ENCODE assay signal across 11 cellular contexts in the genomic region with DNA sequence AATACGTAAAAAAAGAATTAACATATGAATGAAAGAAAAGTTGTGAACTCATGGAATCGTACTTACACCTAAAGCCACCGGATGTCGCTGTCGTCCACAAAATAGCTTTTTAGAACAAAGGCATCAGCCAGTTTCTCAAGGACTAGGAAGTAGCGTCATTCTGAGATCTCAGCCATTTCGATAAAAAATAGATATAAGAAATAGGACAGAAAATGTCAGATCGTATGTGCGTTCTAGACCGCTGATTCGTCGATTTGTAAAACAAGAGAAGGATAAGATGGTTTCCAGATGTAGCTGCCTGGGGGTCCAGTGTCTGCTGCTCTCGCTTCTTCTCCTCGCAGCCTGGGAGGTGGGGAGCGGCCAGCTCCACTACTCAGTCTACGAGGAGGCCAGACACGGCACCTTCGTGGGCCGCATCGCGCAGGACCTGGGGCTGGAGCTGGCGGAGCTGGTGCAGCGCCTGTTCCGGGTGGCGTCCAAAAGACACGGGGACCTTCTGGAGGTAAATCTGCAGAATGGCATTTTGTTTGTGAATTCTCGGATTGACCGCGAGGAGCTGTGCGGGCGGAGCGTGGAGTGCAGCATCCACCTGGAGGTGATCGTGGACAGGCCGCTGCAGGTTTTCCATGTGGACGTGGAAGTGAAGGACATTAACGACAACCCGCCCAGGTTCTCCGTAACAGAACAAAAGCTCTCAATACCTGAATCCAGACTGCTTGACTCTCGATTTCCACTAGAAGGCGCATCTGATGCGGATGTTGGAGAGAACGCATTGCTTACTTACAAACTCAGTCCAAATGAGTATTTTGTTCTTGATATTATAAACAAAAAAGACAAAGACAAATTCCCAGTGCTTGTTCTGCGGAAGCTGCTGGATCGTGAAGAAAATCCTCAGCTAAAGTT. TPM values are rescaled to one million over a fixed set of nuclear protein-coding genes. Genes with fewer than 3 reads are reported as not detected.
DNase-seq lines count a peak whose midpoint lies in the region; ATAC-seq, FAIRE-seq and TF ChIP-seq lines count a peak whose summit lies in the region.
"Had no signal": no experiment of that assay in that cellular context is flagged by ENCODE, and none has a peak within 500 bp of the region (broad histone marks: within the 10 kb centered on the region; RNA-seq: fewer than 3 reads in every experiment).

A gene with protein sequence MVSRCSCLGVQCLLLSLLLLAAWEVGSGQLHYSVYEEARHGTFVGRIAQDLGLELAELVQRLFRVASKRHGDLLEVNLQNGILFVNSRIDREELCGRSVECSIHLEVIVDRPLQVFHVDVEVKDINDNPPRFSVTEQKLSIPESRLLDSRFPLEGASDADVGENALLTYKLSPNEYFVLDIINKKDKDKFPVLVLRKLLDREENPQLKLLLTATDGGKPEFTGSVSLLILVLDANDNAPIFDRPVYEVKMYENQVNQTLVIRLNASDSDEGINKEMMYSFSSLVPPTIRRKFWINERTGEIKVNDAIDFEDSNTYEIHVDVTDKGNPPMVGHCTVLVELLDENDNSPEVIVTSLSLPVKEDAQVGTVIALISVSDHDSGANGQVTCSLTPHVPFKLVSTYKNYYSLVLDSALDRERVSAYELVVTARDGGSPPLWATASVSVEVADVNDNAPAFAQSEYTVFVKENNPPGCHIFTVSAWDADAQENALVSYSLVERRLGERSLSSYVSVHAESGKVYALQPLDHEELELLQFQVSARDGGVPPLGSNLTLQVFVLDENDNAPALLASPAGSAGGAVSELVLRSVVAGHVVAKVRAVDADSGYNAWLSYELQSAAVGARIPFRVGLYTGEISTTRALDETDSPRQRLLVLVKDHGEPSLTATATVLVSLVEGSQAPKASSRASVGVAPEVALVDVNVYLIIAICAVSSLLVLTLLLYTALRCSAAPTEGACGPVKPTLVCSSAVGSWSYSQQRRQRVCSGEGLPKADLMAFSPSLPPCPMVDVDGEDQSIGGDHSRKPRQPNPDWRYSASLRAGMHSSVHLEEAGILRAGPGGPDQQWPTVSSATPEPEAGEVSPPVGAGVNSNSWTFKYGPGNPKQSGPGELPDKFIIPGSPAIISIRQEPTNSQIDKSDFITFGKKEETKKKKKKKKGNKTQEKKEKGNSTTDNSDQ (plus strand): TSS at position 126 of the 903 bp plus-strand sequence. CDS start 152 bp downstream, at position 278.

- H3K27me3 ChIP-seq in tibial nerve = no peaks in the 10 kb centered on the region
- H3K27me3 ChIP-seq: colonic mucosa had no signal

- H3K27ac Mint-ChIP-seq in activated CD4-positive, alpha-beta T cell treated with anti-CD3 and anti-CD28 coated beads, Interleukin-2, amount 10 ng/mL, durations not matched to agents 24 days and 14 days = no peak within 1 kb of the TSS
- H3K27ac Mint-ChIP-seq in activated CD4-positive, alpha-beta T cell treated with anti-CD3 and anti-CD28 coated beads for 36 hours = no peak within 1 kb of the TSS
- H3K27ac Mint-ChIP-seq: activated CD4-positive, alpha-beta memory T cell treated with anti-CD3 and anti-CD28 coated beads for 36 hours had no signal

- ATAC-seq in activated CD4-positive, alpha-beta T cell treated with anti-CD3 and anti-CD28 coated beads for 36 hours = no peak
- no peak for ATAC-seq in HG02981 (IDR thresholded peaks at IDR 0.05; ENCODE audit: unreplicated experiment)
- ATAC-seq in HG02884 (IDR thresholded peaks at IDR 0.05; ENCODE audit: unreplicated experiment) = no peak

- peak within 1 kb of the TSS in 3 of 4 donors; percentile 17 to 46 (median 20) for H3K4me3 ChIP-seq in tibial nerve
- H3K4me3 ChIP-seq: colonic mucosa had no signal

- POLR2A ChIA-PET in activated CD4-positive, alpha-beta T cell treated with anti-CD3 and anti-CD28 coated beads for 36 hours (lab: Charles Lee) = no interaction called here

- H3K4me3 Mint-ChIP-seq in activated CD4-positive, alpha-beta T cell treated with anti-CD3 and anti-CD28 coated beads, Interleukin-2, amount 10 ng/mL, durations not matched to agents 24 days and 14 days = no peak within 1 kb of the TSS
- no peak within 1 kb of the TSS for H3K4me3 Mint-ChIP-seq in activated CD4-positive, alpha-beta T cell treated with anti-CD3 and anti-CD28 coated beads for 36 hours
- H3K4me3 Mint-ChIP-seq: activated CD4-positive, alpha-beta memory T cell treated with anti-CD3 and anti-CD28 coated beads for 36 hours had no signal

- no peak for TF ChIP-seq POLR2A in tibial nerve (IDR thresholded peaks at IDR 0.05)

- H3K9me3 Mint-ChIP-seq in activated CD4-positive, alpha-beta T cell treated with anti-CD3 and anti-CD28 coated beads, Interleukin-2, amount 10 ng/mL, durations not matched to agents 24 days and 14 days = peaks cover 23% of the 10 kb centered on the region
- H3K9me3 Mint-ChIP-seq in activated CD4-positive, alpha-beta T cell treated with anti-CD3 and anti-CD28 coated beads for 36 hours (ENCODE audit: low read depth) = peaks cover 19% of the 10 kb centered on the region

- H3K36me3 Mint-ChIP-seq in activated CD4-positive, alpha-beta T cell treated with anti-CD3 and anti-CD28 coated beads, Interleukin-2, amount 10 ng/mL, durations not matched to agents 24 days and 14 days (ENCODE audit: low read depth) = no peaks in the 10 kb centered on the region
- H3K36me3 Mint-ChIP-seq in activated CD4-positive, alpha-beta T cell treated with anti-CD3 and anti-CD28 coated beads for 36 hours (ENCODE audit: low read depth) = peaks cover 7% of the 10 kb centered on the region

- no peaks in the 10 kb centered on the region for H3K27me3 Mint-ChIP-seq in activated CD4-positive, alpha-beta T cell treated with anti-CD3 and anti-CD28 coated beads, Interleukin-2, amount 10 ng/mL, durations not matched to agents 24 days and 14 days
- H3K27me3 Mint-ChIP-seq in activated CD4-positive, alpha-beta T cell treated with anti-CD3 and anti-CD28 coated beads for 36 hours = peaks cover 21% of the 10 kb centered on the region

- FAIRE-seq in TTC549 (lab: Jason Lieb, UNC) = peak; percentile 88

- H3K27ac ChIP-seq in tibial nerve = no peak within 1 kb of the TSS
- H3K27ac ChIP-seq: colonic mucosa had no signal

- H3K9me3 ChIP-seq in tibial nerve = peaks cover 0 to 49% (median 4%) of the 10 kb centered on the region in 4 donors

- intact Hi-C loops in activated CD4-positive, alpha-beta T cell treated with anti-CD3 and anti-CD28 coated beads, Interleukin-2, amount 10 ng/mL, durations not matched to agents 24 days and 14 days (cut with micrococcal nuclease) = no loop called here
- intact Hi-C loops in activated CD4-positive, alpha-beta T cell treated with anti-CD3 and anti-CD28 coated beads for 36 hours (cut with DNase I, micrococcal nuclease) = no loop called here

- TF ChIP-seq EP300 in tibial nerve (IDR thresholded peaks at IDR 0.05) = no peak

- DNase-seq in activated CD4-positive, alpha-beta T cell treated with anti-CD3 and anti-CD28 coated beads, Interleukin-2, amount 10 ng/mL, durations not matched to agents 24 days and 14 days = peak; percentile 50
- no peak for DNase-seq in activated CD4-positive, alpha-beta T cell treated with anti-CD3 and anti-CD28 coated beads for 36 hours
- DNase-seq in iPS-NIHi11 (ENCODE audit: low spot score) (peak; percentile 55), tibial nerve (ENCODE audit: low spot score in 2 of 2) (no peak), NCI-H2107 (lab: John Stamatoyannopoulos, UW) (no peak)
- DNase-seq: activated CD4-positive, alpha-beta memory T cell treated with anti-CD3 and anti-CD28 coated beads for 36 hours; colonic mucosa; NCI-H2171 treated with DMSO at 0.1 percent for 48 hours had no signal

- H3K4me1 Mint-ChIP-seq in activated CD4-positive, alpha-beta T cell treated with anti-CD3 and anti-CD28 coated beads, Interleukin-2, amount 10 ng/mL, durations not matched to agents 24 days and 14 days = no peaks in the 10 kb centered on the region
- no peaks in the 10 kb centered on the region for H3K4me1 Mint-ChIP-seq in activated CD4-positive, alpha-beta T cell treated with anti-CD3 and anti-CD28 coated beads for 36 hours

- peak in 3 of 5 experiments; percentile 8 to 25 (median 12) for TF ChIP-seq CTCF in tibial nerve (IDR thresholded peaks at IDR 0.05)

- CTCF ChIA-PET in activated CD4-positive, alpha-beta T cell treated with anti-CD3 and anti-CD28 coated beads for 36 hours (lab: Charles Lee) = interaction anchor here (0.7 to 1.4 kb wide), 2 partner anchors 9 to 14 kb away, joined by 3 read pairs; no protein-coding TSS in a partner anchor

- H3K36me3 ChIP-seq in tibial nerve = peaks cover 0 to 10% (median 0%) of the 10 kb centered on the region in 3 donors
- H3K36me3 ChIP-seq: colonic mucosa had no signal

- 21 to 25% methylated on average over 44 of the region's 44 CpGs for WGBS in tibial nerve, 2 donors

- no peaks in the 10 kb centered on the region for H3K4me1 ChIP-seq in tibial nerve
- H3K4me1 ChIP-seq: colonic mucosa had no signal

RNA-seq across cellular contexts. Expression of the gene that starts here (rescaled TPM):
- total RNA-seq in activated CD4-positive, alpha-beta T cell treated with anti-CD3 and anti-CD28 coated beads, Interleukin-2, amount 10 ng/mL, durations not matched to agents 24 days and 14 days = not detected in 2 replicates
- total RNA-seq in activated CD4-positive, alpha-beta T cell treated with anti-CD3 and anti-CD28 coated beads for 36 hours = not detected
- total RNA-seq in tibial nerve = 1 to 10 TPM in 3 of 4 donors, under 1 TPM in 1; 0.78 to 4.4 (median 2.4) TPM
- total RNA-seq: activated CD4-positive, alpha-beta memory T cell treated with anti-CD3 and anti-CD28 coated beads for 36 hours had no signal

Comparison
In these comparisons a context has a peak if more than half of its experiments do, and no peak if none do; other contexts are left out.
1. Peak in DNase-seq in activated CD4-positive, alpha-beta T cell treated with anti-CD3 and anti-CD28 coated beads, Interleukin-2, amount 10 ng/mL, durations not matched to agents 24 days and 14 days; RNA of the gene not detected or under 1 TPM.